36 cellular contexts compared by ENCODE assay signal in genomic region chr1:187151555-187151954, GRCh38.
"Had no signal": no experiment of that assay in that cellular context is flagged by ENCODE, and none has a peak within 500 bp of the region (broad histone marks: within the 10 kb centered on the region; RNA-seq: fewer than 3 reads in every experiment).

No MANE protein-coding gene starts in this region.

- H3K36me3 ChIP-seq: MG63 had no signal

- DNase-seq: Karpas-422, Kasumi-1, MG63, MM.1S, MV-4-11, NCI-H1048, NCI-H1092, NCI-H1092 treated with DMSO at 0.1 percent for 48 hours, NCI-H1105, NCI-H1105 treated with DMSO at 0.1 percent for 48 hours, NCI-H1417, NCI-H1417 treated with DMSO at 0.1 percent for 48 hours, NCI-H1436, NCI-H1436 treated with DMSO at 0.1 percent for 48 hours, NCI-H146, NCI-H1694, NCI-H1694 treated with DMSO at 0.1 percent for 48 hours, NCI-H187, NCI-H187 treated with DMSO at 0.1 percent for 48 hours, NCI-H1930, NCI-H2029, NCI-H2029 treated with DMSO at 0.1 percent for 48 hours, NCI-H2081, NCI-H2081 treated with DMSO at 0.1 percent for 48 hours, NCI-H2107, NCI-H2171, NCI-H2171 treated with DMSO at 0.1 percent for 48 hours, NCI-H2227 treated with DMSO at 0.1 percent for 48 hours, NCI-H226, NCI-H345, NCI-H446, NCI-H446 treated with DMSO at 0.1 percent for 48 hours, NCI-H510A, NCI-H510A treated with DMSO at 0.1 percent for 48 hours, NCI-H524, NCI-H524 treated with DMSO at 0.1 percent for 48 hours had no signal

- H3K27me3 ChIP-seq: MG63 had no signal

- H3K4me3 ChIP-seq: MG63 had no signal
